In genomic region chr2:231677632-231678104, GRCh38 we compare ENCODE assay signal across 7 cellular contexts. TPM values are rescaled to one million over a fixed set of nuclear protein-coding genes. Genes with fewer than 3 reads are reported as not detected.
A peak's percentile ranks its signal among the peaks of the same experiment; 100 is the strongest.
DNase-seq lines count a peak whose midpoint lies in the region; ATAC-seq and TF ChIP-seq lines count a peak whose summit lies in the region.

No MANE protein-coding gene starts in this region.

- peaks cover 22% of the 10 kb centered on the region for H3K27me3 Mint-ChIP-seq in activated naive CD8-positive, alpha-beta T cell treated with anti-CD3 and anti-CD28 coated beads, Interleukin-2, amount 10 ng/mL, durations not matched to agents 7 days and 5 days

- 1 to 4% methylated on average over 8 of the region's 8 CpGs for WGBS in heart right ventricle, 2 donors

- no peak overlapping the region for H3K4me3 Mint-ChIP-seq in activated naive CD8-positive, alpha-beta T cell treated with anti-CD3 and anti-CD28 coated beads, Interleukin-2, amount 10 ng/mL, durations not matched to agents 7 days and 5 days

- peaks cover 9 to 52% (median 41%) of the 10 kb centered on the region in 9 donors for H3K4me1 ChIP-seq in heart right ventricle

- no peak overlapping the region for H3K27ac ChIP-seq in heart right ventricle

- peak; percentile 87 for TF ChIP-seq CTCF in GM12875 (IDR thresholded peaks at IDR 0.05; ENCODE audit: borderline replicate concordance, insufficient read depth, low read depth, low read length)
- TF ChIP-seq CTCF in heart right ventricle (IDR thresholded peaks at IDR 0.05): peak; percentile 91 to 94 (median 93)
- TF ChIP-seq CTCF in retinal pigment epithelial cell (conservative IDR thresholded peaks at IDR 0.05; ENCODE audit: low read depth, low read length): peak; percentile 94

- DNase-seq in NCI-H1436 (lab: John Stamatoyannopoulos, UW) (peak; percentile 72), SW480 (ENCODE audit: low spot score) (peak; percentile 76), heart right ventricle (peak; percentile 79 to 85), retinal pigment epithelial cell (ENCODE audit: low read depth) (no peak)
- peak; percentile 82 for DNase-seq in activated naive CD8-positive, alpha-beta T cell treated with anti-CD3 and anti-CD28 coated beads, Interleukin-2, amount 10 ng/mL, durations not matched to agents 7 days and 5 days

- H3K27me3 ChIP-seq in heart right ventricle: no peaks in the 10 kb centered on the region

- H3K4me1 Mint-ChIP-seq in activated naive CD8-positive, alpha-beta T cell treated with anti-CD3 and anti-CD28 coated beads, Interleukin-2, amount 10 ng/mL, durations not matched to agents 7 days and 5 days: peaks cover 13% of the 10 kb centered on the region

- no peak overlapping the region for H3K27ac Mint-ChIP-seq in activated naive CD8-positive, alpha-beta T cell treated with anti-CD3 and anti-CD28 coated beads, Interleukin-2, amount 10 ng/mL, durations not matched to agents 7 days and 5 days

- no peaks in the 10 kb centered on the region for H3K9me3 Mint-ChIP-seq in activated naive CD8-positive, alpha-beta T cell treated with anti-CD3 and anti-CD28 coated beads, Interleukin-2, amount 10 ng/mL, durations not matched to agents 7 days and 5 days

- no peaks in the 10 kb centered on the region for H3K36me3 ChIP-seq in heart right ventricle

- H3K4me3 ChIP-seq in GM12875 (ENCODE audit: low read depth, low read length) (no peak overlapping the region), heart right ventricle (no peak overlapping the region), retinal pigment epithelial cell (ENCODE audit: low read length) (no peak overlapping the region)

- POLR2A ChIA-PET in activated naive CD8-positive, alpha-beta T cell treated with anti-CD3 and anti-CD28 coated beads, Interleukin-2, amount 10 ng/mL, durations not matched to agents 7 days and 5 days (lab: Charles Lee): interaction anchor here (0.6 to 7.3 kb wide), 9 partner anchors 12 to 121 kb away, joined by 3 to 93 read pairs (median 6); partner anchors contain the start of gene PTMA

- no peaks in the 10 kb centered on the region for H3K36me3 Mint-ChIP-seq in activated naive CD8-positive, alpha-beta T cell treated with anti-CD3 and anti-CD28 coated beads, Interleukin-2, amount 10 ng/mL, durations not matched to agents 7 days and 5 days

- intact Hi-C loops in heart right ventricle (cut with DNase I): loop anchor here (1.0 to 5.0 kb wide), 7 partner anchors 29 to 66 kb away; no protein-coding TSS in a partner anchor

- peak; percentile 65 for ATAC-seq in activated naive CD8-positive, alpha-beta T cell treated with anti-CD3 and anti-CD28 coated beads, Interleukin-2, amount 10 ng/mL, durations not matched to agents 7 days and 5 days (ENCODE audit: low read depth)
- ATAC-seq in heart right ventricle: peak in 5 of 8 donors; percentile 4 to 29 (median 14)
- ATAC-seq in HG02970 (IDR thresholded peaks at IDR 0.05; ENCODE audit: low FRiP score, unreplicated experiment): no peak

- no peaks in the 10 kb centered on the region for H3K9me3 ChIP-seq in heart right ventricle

RNA-seq across cellular contexts. Expression of gene PTMA, which starts 30.7 kb away (rescaled TPM):
- 1,000 to 10,000 TPM; 1,404 to 1,416 TPM for total RNA-seq in activated naive CD8-positive, alpha-beta T cell treated with anti-CD3 and anti-CD28 coated beads, Interleukin-2, amount 10 ng/mL, durations not matched to agents 7 days and 5 days
- total RNA-seq in heart right ventricle: 100 to 1,000 TPM; 133 to 348 (median 164) TPM
- 100 to 1,000 TPM; 567 to 626 TPM for polyA plus RNA-seq in heart right ventricle

Comparison
In these comparisons a context has a peak if more than half of its experiments do, and no peak if none do; other contexts are left out.
1. RNA of gene PTMA, which starts 30.7 kb away (total RNA-seq): 1,404 to 1,416 TPM in activated naive CD8-positive, alpha-beta T cell treated with anti-CD3 and anti-CD28 coated beads, Interleukin-2, amount 10 ng/mL, durations not matched to agents 7 days and 5 days; 133 to 348 TPM in heart right ventricle; every median in the first group is over 4 times any median in the second.
2. Peak in every context shown above with its lines, with median percentiles within 50 percentile points of each other: CTCF ChIP-seq.